In genomic region chr4:81631958-81632439, GRCh38 we compare ENCODE assay signal across 8 cellular contexts.
DNase-seq lines count a peak whose midpoint lies in the region; ATAC-seq and TF ChIP-seq lines count a peak whose summit lies in the region.

No MANE protein-coding gene starts in this region.

- peak; percentile 57 for ATAC-seq in HG02678 (IDR thresholded peaks at IDR 0.05; ENCODE audit: unreplicated experiment)
- ATAC-seq in lower lobe of right lung = peak in 1 of 2 donors; percentile 55
- no peak for ATAC-seq in GM18909 (IDR thresholded peaks at IDR 0.05; ENCODE audit: poor library complexity, unreplicated experiment)

- no peak overlapping the region for H3K4me3 ChIP-seq in lower lobe of right lung

- peak; percentile 56 for DNase-seq in DMS79 treated with DMSO at 0.1 percent for 48 hours (lab: John Stamatoyannopoulos, UW)
- DNase-seq in T1000 (lab: John Stamatoyannopoulos, UW) = peak; percentile 26
- DNase-seq in lower lobe of right lung = peak; percentile 49
- no peak for DNase-seq in GM10266 (ENCODE audit: extremely low spot score)
- no peak for DNase-seq in dermis blood vessel endothelial cell
- DNase-seq in NCI-H1930 (lab: John Stamatoyannopoulos, UW) = no peak

- no peaks in the 10 kb centered on the region for H3K27me3 ChIP-seq in lower lobe of right lung (ENCODE audit: low read depth)

- no peak for TF ChIP-seq CTCF in lower lobe of right lung (IDR thresholded peaks at IDR 0.05)
- TF ChIP-seq CTCF in GM10266 (IDR thresholded peaks at IDR 0.05; ENCODE audit: control insufficient read depth, insufficient read depth, low read depth, missing control alignments) = no peak

- H3K4me1 ChIP-seq in lower lobe of right lung = peaks cover 9% of the 10 kb centered on the region

- H3K36me3 ChIP-seq in lower lobe of right lung = no peaks in the 10 kb centered on the region

- no peak overlapping the region for H3K27ac ChIP-seq in lower lobe of right lung

- intact Hi-C loops in lower lobe of right lung (cut with DNase I) = no loop called here

- H3K9me3 ChIP-seq in lower lobe of right lung = no peaks in the 10 kb centered on the region

Comparison
In these comparisons a context has a peak if more than half of its experiments do, and no peak if none do; other contexts are left out.
1. DNase-seq: peak in DMS79 treated with DMSO at 0.1 percent for 48 hours (single experiment), T1000 (single experiment) and lower lobe of right lung (single experiment); none in GM10266 (single experiment), dermis blood vessel endothelial cell (single experiment) and NCI-H1930 (0 of 2).